9 cellular contexts compared by ENCODE assay signal in the genomic region with DNA sequence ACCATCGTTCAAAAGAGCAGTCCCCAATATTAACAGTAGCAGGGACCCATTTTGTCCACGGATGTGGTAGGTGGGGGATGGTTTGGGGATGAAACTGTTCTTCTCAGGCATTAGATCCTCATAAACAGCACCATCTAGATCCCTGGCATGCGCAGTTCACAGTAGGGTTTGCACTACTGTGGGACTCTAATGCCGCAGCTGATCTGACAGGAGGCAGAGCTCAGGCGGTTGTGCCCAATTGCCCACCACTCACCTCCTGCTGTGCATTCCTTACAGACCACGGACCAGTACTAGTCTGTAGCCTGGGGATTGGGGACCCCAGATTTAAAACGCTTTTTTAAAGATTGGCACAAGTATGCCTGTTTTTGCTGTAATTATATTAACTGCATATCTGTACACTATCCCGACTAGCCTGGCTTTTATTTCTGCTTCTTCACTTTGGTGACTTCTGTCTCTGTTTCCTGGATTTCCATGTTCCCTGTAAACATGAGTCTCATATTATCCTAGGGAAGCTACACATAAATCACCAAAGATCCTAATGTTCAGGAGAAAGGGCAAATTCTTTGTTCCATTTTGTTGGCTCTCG.
DNase-seq lines count a peak whose midpoint lies in the region; ATAC-seq, FAIRE-seq and TF ChIP-seq lines count a peak whose summit lies in the region.
"Had no signal": no experiment of that assay in that cellular context is flagged by ENCODE, and none has a peak within 500 bp of the region (broad histone marks: within the 10 kb centered on the region; RNA-seq: fewer than 3 reads in every experiment).

No MANE protein-coding gene starts in this region.

- H3K9me3 Mint-ChIP-seq in activated T-cell treated with anti-CD3 and anti-CD28 coated beads, Interleukin-2, amount 50 U/mL, for 4 hours, result no peaks in the 10 kb centered on the region
- H3K9me3 Mint-ChIP-seq: activated T-cell treated with anti-CD3 and anti-CD28 coated beads, Interleukin-2, amount 50 U/mL, for 72 hours had no signal

- TF ChIP-seq POLR2A in H54 (IDR thresholded peaks at IDR 0.05; ENCODE audit: low read depth, low read length), result peak; percentile 59; the same call in 1 of the 2 replicates

- H3K4me1 ChIP-seq in stomach smooth muscle (ENCODE audit: control insufficient read depth, insufficient read depth, low read length), result peaks cover 10% of the 10 kb centered on the region

- DNase-seq in H54 (ENCODE audit: insufficient read length, low spot score) (no peak), kidney tubule cell (ENCODE audit: low spot score) (peak; percentile 82), GM13976 (ENCODE audit: low spot score) (no peak)
- no peak for DNase-seq in activated T-cell treated with anti-CD3 and anti-CD28 coated beads, Interleukin-2, amount 50 U/mL, for 4 hours
- no peak for DNase-seq in activated CD8-positive, alpha-beta memory T cell treated with anti-CD3 and anti-CD28 coated beads, Interleukin-2, amount 50 U/mL, for 4 hours

- no peak for FAIRE-seq in H54 (lab: Jason Lieb, UNC)

- H3K36me3 ChIP-seq in stomach smooth muscle (ENCODE audit: control insufficient read depth in 2 of 2, insufficient read depth in 2 of 2, low read length in 2 of 2), result no peaks in the 10 kb centered on the region

- H3K9ac ChIP-seq in stomach smooth muscle (ENCODE audit: low read length in 2 of 2), result peak overlapping the region in 1 of 2 donors; percentile 29

- ATAC-seq in activated T-cell treated with anti-CD3 and anti-CD28 coated beads, Interleukin-2, amount 50 U/mL, for 4 hours, result no peak
- ATAC-seq in HG02642 (IDR thresholded peaks at IDR 0.05; ENCODE audit: poor library complexity, unreplicated experiment), result no peak

- no peak for TF ChIP-seq CTCF in GM13976 (IDR thresholded peaks at IDR 0.05; ENCODE audit: borderline replicate concordance, control extremely low read depth, extremely low read depth, insufficient read depth, missing control alignments)

- peak overlapping the region in 1 of 2 donors; percentile 50 for H3K4me3 ChIP-seq in stomach smooth muscle (ENCODE audit: low read length in 2 of 2)

- in situ Hi-C loops in GM13976 (cut with MboI; ENCODE audit: low sequenced_read_pairs, unreplicated experiment), result loop anchor here (25.0 kb wide), 1 partner anchor 1425 kb away; no protein-coding TSS in a partner anchor

- peaks cover 6% of the 10 kb centered on the region for H3K4me1 Mint-ChIP-seq in activated T-cell treated with anti-CD3 and anti-CD28 coated beads, Interleukin-2, amount 50 U/mL, for 4 hours (ENCODE audit: low read depth)

- no peak overlapping the region for H3K4me3 Mint-ChIP-seq in activated T-cell treated with anti-CD3 and anti-CD28 coated beads, Interleukin-2, amount 50 U/mL, for 4 hours
- H3K4me3 Mint-ChIP-seq: activated T-cell treated with anti-CD3 and anti-CD28 coated beads, Interleukin-2, amount 50 U/mL, for 72 hours had no signal

- 66 to 72% (median 70%) methylated on average over 9 of the region's 9 CpGs for WGBS in adipose tissue, 3 donors

- peak overlapping the region; percentile 76 for H3K27ac ChIP-seq in adipose tissue (ENCODE audit: low read depth, low read length)
- peak overlapping the region; percentile 80 for H3K27ac ChIP-seq in stomach smooth muscle (ENCODE audit: low read length)

- H3K9me3 ChIP-seq in stomach smooth muscle (ENCODE audit: control insufficient read depth in 2 of 2, low read length in 2 of 2), result no peaks in the 10 kb centered on the region

- H3K27me3 Mint-ChIP-seq in activated T-cell treated with anti-CD3 and anti-CD28 coated beads, Interleukin-2, amount 50 U/mL, for 4 hours (ENCODE audit: low read depth), result peaks cover 10% of the 10 kb centered on the region

- H3K36me3 Mint-ChIP-seq in activated T-cell treated with anti-CD3 and anti-CD28 coated beads, Interleukin-2, amount 50 U/mL, for 4 hours (ENCODE audit: insufficient read depth), result no peaks in the 10 kb centered on the region

- H3K27me3 ChIP-seq in stomach smooth muscle (ENCODE audit: control insufficient read depth in 1 of 2, insufficient read depth in 2 of 2, low read length in 2 of 2), result no peaks in the 10 kb centered on the region
